30 cellular contexts compared by ENCODE assay signal in the genomic region with DNA sequence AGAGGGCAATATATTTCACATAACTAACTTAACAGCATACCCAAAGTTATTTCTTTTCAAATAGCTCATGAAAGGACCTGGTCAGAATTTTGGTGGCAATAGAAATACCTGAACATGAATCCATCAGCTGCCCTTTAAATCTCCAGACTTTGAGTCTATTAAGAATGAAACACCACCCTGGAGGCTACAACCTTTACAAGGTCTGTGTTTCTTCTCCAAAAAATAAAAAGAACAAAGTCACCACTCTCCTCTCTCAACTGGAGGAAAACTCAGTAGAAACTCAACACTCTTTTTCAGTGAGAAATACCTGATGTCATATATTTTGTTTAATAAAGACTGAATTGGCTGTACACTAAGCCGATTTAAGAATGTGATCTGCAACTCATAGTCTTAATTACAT.
"Had no signal": no experiment of that assay in that cellular context is flagged by ENCODE, and none has a peak within 500 bp of the region (broad histone marks: within the 10 kb centered on the region; RNA-seq: fewer than 3 reads in every experiment).

No MANE protein-coding gene starts in this region.

- H3K4me3 Mint-ChIP-seq: activated B cell treated with CpG ODN at 0.5 μM for 24 hours; activated CD4-positive, alpha-beta memory T cell treated with anti-CD3 and anti-CD28 coated beads for 36 hours; activated CD8-positive, alpha-beta memory T cell treated with anti-CD3 and anti-CD28 coated beads, Interleukin-2, amount 10 ng/mL, durations not matched to agents 7 days and 5 days; activated CD8-positive, alpha-beta T cell treated with anti-CD3 and anti-CD28 coated beads, Interleukin-2, amount 10 ng/mL, durations not matched to agents 7 days and 5 days; activated naive CD8-positive, alpha-beta T cell; activated T-cell treated with anti-CD3 and anti-CD28 coated beads, Interleukin-2, amount 50 U/mL, for 24 hours; activated T-cell treated with anti-CD3 and anti-CD28 coated beads, Interleukin-2, amount 50 U/mL, for 72 hours; central memory CD8-positive, alpha-beta T cell; effector memory CD8-positive, alpha-beta T cell had no signal

- H3K4me1 Mint-ChIP-seq: activated B cell treated with CpG ODN at 0.5 μM for 24 hours; central memory CD8-positive, alpha-beta T cell had no signal

- H3K9me3 ChIP-seq: esophagus muscularis mucosa, gastrocnemius medialis, heart left ventricle had no signal

- H3K36me3 ChIP-seq: brain microvascular endothelial cell, esophagus muscularis mucosa, gastrocnemius medialis, heart left ventricle, WERI-Rb-1 had no signal

- H3K27me3 ChIP-seq: esophagus muscularis mucosa, gastrocnemius medialis, heart left ventricle had no signal

- H3K4me3 ChIP-seq: esophagus muscularis mucosa, gastrocnemius medialis, heart left ventricle had no signal

- ATAC-seq: activated CD4-positive, CD25-positive, alpha-beta regulatory T cell treated with anti-CD3 and anti-CD28 coated beads, Interleukin-2, amount 50 U/mL, for 24 hours; activated CD8-positive, alpha-beta memory T cell treated with anti-CD3 and anti-CD28 coated beads, Interleukin-2, amount 10 ng/mL, durations not matched to agents 7 days and 5 days; activated CD8-positive, alpha-beta T cell treated with anti-CD3 and anti-CD28 coated beads, Interleukin-2, amount 10 ng/mL, durations not matched to agents 7 days and 5 days; activated T-cell treated with anti-CD3 and anti-CD28 coated beads, Interleukin-2, amount 50 U/mL, for 72 hours; effector memory CD8-positive, alpha-beta T cell; foreskin keratinocyte; gastrocnemius medialis; heart left ventricle had no signal

- H3K27ac Mint-ChIP-seq: activated B cell treated with CpG ODN at 0.5 μM for 24 hours; activated CD4-positive, alpha-beta memory T cell treated with anti-CD3 and anti-CD28 coated beads for 36 hours; activated CD8-positive, alpha-beta memory T cell treated with anti-CD3 and anti-CD28 coated beads, Interleukin-2, amount 10 ng/mL, durations not matched to agents 7 days and 5 days; activated CD8-positive, alpha-beta T cell treated with anti-CD3 and anti-CD28 coated beads, Interleukin-2, amount 10 ng/mL, durations not matched to agents 7 days and 5 days; activated naive CD8-positive, alpha-beta T cell; activated T-cell treated with anti-CD3 and anti-CD28 coated beads, Interleukin-2, amount 50 U/mL, for 24 hours; activated T-cell treated with anti-CD3 and anti-CD28 coated beads, Interleukin-2, amount 50 U/mL, for 72 hours; effector memory CD8-positive, alpha-beta T cell had no signal

- DNase-seq: activated B cell treated with CpG ODN at 0.5 μM for 24 hours; activated CD4-positive, alpha-beta memory T cell treated with anti-CD3 and anti-CD28 coated beads for 36 hours; activated CD4-positive, alpha-beta T cell treated with anti-CD3 and anti-CD28 coated beads for 48 hours; activated CD8-positive, alpha-beta memory T cell treated with anti-CD3 and anti-CD28 coated beads, Interleukin-2, amount 10 ng/mL, durations not matched to agents 7 days and 5 days; activated CD8-positive, alpha-beta memory T cell treated with anti-CD3 and anti-CD28 coated beads, Interleukin-2, amount 50 U/mL, for 4 hours; activated CD8-positive, alpha-beta T cell treated with anti-CD3 and anti-CD28 coated beads, Interleukin-2, amount 10 ng/mL, durations not matched to agents 7 days and 5 days; activated effector memory CD4-positive, alpha-beta T cell treated with Interleukin-2 at 50 U/mL for 16 hours; activated gamma-delta T cell treated with Interleukin-2 at 50 U/mL for 16 hours; activated naive CD4-positive, alpha-beta T cell treated with anti-CD3 and anti-CD28 coated beads, Interleukin-2, amount 50 U/mL, for 16 hours; activated naive CD4-positive, alpha-beta T cell treated with Interleukin-2 at 50 U/mL for 16 hours; activated T-cell treated with anti-CD3 and anti-CD28 coated beads, Interleukin-2, amount 50 U/mL, for 24 hours; activated T-cell treated with anti-CD3 and anti-CD28 coated beads, Interleukin-2, amount 50 U/mL, for 72 hours; amniotic stem cell; anterior cingulate cortex; brain microvascular endothelial cell; cortex of kidney; dermis blood vessel endothelial cell; effector CD4-positive, alpha-beta T cell; effector memory CD8-positive, alpha-beta T cell; erythroblast; foreskin keratinocyte; gastrocnemius medialis; glutamatergic neuron; heart left ventricle; T-helper 2 cell; WERI-Rb-1 had no signal

- H3K4me1 ChIP-seq: foreskin keratinocyte had no signal

- H3K9me3 Mint-ChIP-seq: activated CD4-positive, alpha-beta memory T cell treated with anti-CD3 and anti-CD28 coated beads for 36 hours; activated T-cell treated with anti-CD3 and anti-CD28 coated beads, Interleukin-2, amount 50 U/mL, for 24 hours; central memory CD8-positive, alpha-beta T cell; effector memory CD8-positive, alpha-beta T cell had no signal

- H3K27ac ChIP-seq: brain microvascular endothelial cell, esophagus muscularis mucosa, foreskin keratinocyte, gastrocnemius medialis, heart left ventricle, WERI-Rb-1 had no signal

- H3K36me3 Mint-ChIP-seq: activated CD4-positive, alpha-beta memory T cell treated with anti-CD3 and anti-CD28 coated beads for 36 hours; activated CD8-positive, alpha-beta memory T cell treated with anti-CD3 and anti-CD28 coated beads, Interleukin-2, amount 10 ng/mL, durations not matched to agents 7 days and 5 days had no signal
